Comparison of ENCODE assay signal across 8 cellular contexts in the genomic region with DNA sequence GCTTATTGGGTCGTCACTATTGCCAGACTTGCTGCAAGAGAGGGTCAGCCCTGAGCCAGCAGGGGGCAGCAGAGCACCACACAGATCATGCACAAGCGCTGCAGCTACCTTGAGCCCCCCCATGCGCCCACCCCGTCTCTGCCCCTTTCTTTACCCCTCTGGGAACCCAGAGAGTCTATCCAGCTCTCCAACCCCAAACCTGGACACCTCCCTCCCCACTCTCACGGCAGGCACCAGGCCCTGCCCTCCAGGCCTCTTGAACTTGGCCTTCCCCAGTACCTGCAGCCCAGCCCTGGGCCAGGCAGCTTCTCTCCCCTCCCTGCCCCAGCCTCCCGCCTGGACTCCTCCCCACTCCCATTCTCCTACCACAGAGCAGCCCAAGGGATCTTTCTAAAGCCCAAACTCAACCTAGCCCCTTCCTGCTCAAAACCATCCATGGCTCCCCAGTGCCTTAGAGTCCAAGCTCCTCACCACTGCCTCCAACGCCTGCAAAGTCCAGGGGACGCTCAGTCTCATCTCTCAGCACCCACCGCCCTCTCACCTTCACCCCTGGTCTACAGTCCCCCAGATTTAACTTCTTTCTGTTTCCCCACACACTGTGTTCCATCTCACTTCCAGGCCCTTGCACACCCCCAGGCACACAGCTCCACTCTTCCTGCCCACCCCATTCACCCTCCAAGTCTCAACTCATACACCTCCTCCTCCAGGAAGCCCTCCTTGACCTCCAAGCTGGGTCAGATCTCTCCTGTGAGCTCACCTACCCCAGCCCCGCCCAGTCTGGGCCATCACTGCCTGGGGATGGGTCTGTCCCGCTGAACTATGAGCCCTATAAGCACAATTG. TPM values are rescaled to one million over a fixed set of nuclear protein-coding genes. Genes with fewer than 3 reads are reported as not detected.
DNase-seq lines count a peak whose midpoint lies in the region; ATAC-seq and TF ChIP-seq lines count a peak whose summit lies in the region.

No MANE protein-coding gene starts in this region.

- H3K27ac Mint-ChIP-seq in WTC11, result no peak overlapping the region

- no peaks in the 10 kb centered on the region for H4K20me1 ChIP-seq in mammary epithelial cell (ENCODE audit: insufficient read depth, low read length)

- no peaks in the 10 kb centered on the region for H3K9me3 ChIP-seq in mammary epithelial cell (replicated peaks; ENCODE audit: insufficient read depth, low read length)

- H3K27ac ChIP-seq in mammary epithelial cell (ENCODE audit: insufficient read depth, low read depth, low read length), result no peak overlapping the region

- CTCF ChIA-PET in WTC11 (lab: Charles Lee), result interaction anchor here (0.6 to 5.8 kb wide), 43 partner anchors 10 to 349 kb away, joined by 3 to 128 read pairs (median 4); partner anchors contain the start of genes BCL3, CBLC, NECTIN2 and TOMM40
- CTCF ChIA-PET in mammary epithelial cell (lab: Charles Lee; ENCODE audit: low non-redundant PET), result interaction anchor here (0.8 kb wide), 1 partner anchor 34 kb away, joined by 6 read pairs; no protein-coding TSS in a partner anchor

- H2AFZ ChIP-seq in mammary epithelial cell (ENCODE audit: low read depth, low read length), result peak overlapping the region; percentile 59

- H3K9me3 Mint-ChIP-seq in WTC11, result no peaks in the 10 kb centered on the region

- in situ Hi-C loops in mammary epithelial cell (cut with MboI; ENCODE audit: low sequenced_read_pairs in 2 of 2), result no loop called here

- peaks cover 22% of the 10 kb centered on the region for H3K4me1 Mint-ChIP-seq in WTC11

- ATAC-seq in WTC11 (peak; percentile 84), GM19455 (IDR thresholded peaks at IDR 0.05; ENCODE audit: unreplicated experiment) (no peak)

- 71% methylated on average over 5 of the region's 11 CpGs for WGBS in mammary epithelial cell (ENCODE audit: low coverage, missing lambda C conversion rate)

- H3K4me2 ChIP-seq in mammary epithelial cell (ENCODE audit: insufficient read depth, low read depth, low read length), result peak overlapping the region; percentile 23

- TF ChIP-seq CTCF in WTC11 (IDR thresholded peaks at IDR 0.05) (peak; percentile 97), mammary epithelial cell (conservative IDR thresholded peaks at IDR 0.05 in 1 of 2, IDR thresholded peaks at IDR 0.05 in 1 of 2; ENCODE audit: extremely low read depth in 1 of 2, insufficient read depth in 1 of 2, low read depth in 1 of 2, low read length in 2 of 2) (peak; percentile 87 to 94), kidney epithelial cell (IDR thresholded peaks at IDR 0.05; ENCODE audit: insufficient read depth, low read length, poor library complexity, severe bottlenecking) (peak; percentile 97)

- peak; percentile 35 to 59 for DNase-seq in NCI-H2081 (lab: John Stamatoyannopoulos, UW)
- DNase-seq in NCI-H2081 treated with DMSO at 0.1 percent for 48 hours (lab: John Stamatoyannopoulos, UW), result no peak
- peak; percentile 66 for DNase-seq in NCI-H1694 (lab: John Stamatoyannopoulos, UW)
- peak; percentile 94 for DNase-seq in WTC11 (ENCODE audit: low spot score)
- no peak for DNase-seq in mammary epithelial cell
- DNase-seq in kidney epithelial cell (ENCODE audit: low read depth), result peak; percentile 25
- DNase-seq in stimulated activated CD4-positive, alpha-beta T cell treated with anti-CD3 and anti-CD28 coated beads, Interleukin-2, amount 100 ng/mL, for 24 hours, result peak; percentile 87 to 88

- H3K27me3 ChIP-seq in mammary epithelial cell (ENCODE audit: insufficient read depth, low read length), result no peaks in the 10 kb centered on the region
- no peaks in the 10 kb centered on the region for H3K27me3 ChIP-seq in kidney epithelial cell (ENCODE audit: control insufficient read depth, insufficient read depth, low read length)

- peaks cover 23% of the 10 kb centered on the region for H3K4me1 ChIP-seq in mammary epithelial cell (ENCODE audit: insufficient read depth, low read length)

- H3K27me3 Mint-ChIP-seq in WTC11 (ENCODE audit: low read depth), result no peaks in the 10 kb centered on the region

- dilution Hi-C loops in mammary epithelial cell (cut with HindIII; ENCODE audit: low sequenced_read_pairs), result no loop called here

- peak overlapping the region; percentile 11; the same call in 1 of the 2 replicates for H3K4me3 Mint-ChIP-seq in WTC11

- BruUV-seq in mammary epithelial cell (replicated peaks; lab: Mats Ljungman, UMichigan), result no TSS peak

- H3K4me3 ChIP-seq in mammary epithelial cell (replicated peaks in 1 of 3; ENCODE audit: insufficient read depth in 1 of 3, low read depth in 2 of 3, low read length in 3 of 3) (no peak overlapping the region), kidney epithelial cell (ENCODE audit: low read depth, low read length) (no peak overlapping the region)

- H3K9ac ChIP-seq in mammary epithelial cell (ENCODE audit: insufficient read depth, low read length), result no peak overlapping the region

- H3K79me2 ChIP-seq in mammary epithelial cell (ENCODE audit: insufficient read depth, low read length), result no peaks in the 10 kb centered on the region

- POLR2A ChIA-PET in WTC11 (lab: Charles Lee), result interaction anchor here (0.6 kb wide), 1 partner anchor 155 kb away, joined by 4 read pairs; no protein-coding TSS in a partner anchor

- H3K36me3 ChIP-seq in mammary epithelial cell (ENCODE audit: insufficient read depth, low read length), result no peaks in the 10 kb centered on the region
- no peaks in the 10 kb centered on the region for H3K36me3 ChIP-seq in kidney epithelial cell (ENCODE audit: control insufficient read depth, insufficient read depth, low read length)

- no peaks in the 10 kb centered on the region for H3K36me3 Mint-ChIP-seq in WTC11

- intact Hi-C loops in mammary epithelial cell (cut with micrococcal nuclease), result loop anchor here (1.0 kb wide), 4 partner anchors 35 to 262 kb away; no protein-coding TSS in a partner anchor

TF ChIP-seq in WTC11, 78 proteins besides CTCF, POLR2A, EP300 and RAD21:
- no peak for TF ChIP-seq ZNF532 (CRISPR knock-in tag; IDR thresholded peaks at IDR 0.05; ENCODE audit: borderline replicate concordance)
- TF ChIP-seq, protein P1, sequence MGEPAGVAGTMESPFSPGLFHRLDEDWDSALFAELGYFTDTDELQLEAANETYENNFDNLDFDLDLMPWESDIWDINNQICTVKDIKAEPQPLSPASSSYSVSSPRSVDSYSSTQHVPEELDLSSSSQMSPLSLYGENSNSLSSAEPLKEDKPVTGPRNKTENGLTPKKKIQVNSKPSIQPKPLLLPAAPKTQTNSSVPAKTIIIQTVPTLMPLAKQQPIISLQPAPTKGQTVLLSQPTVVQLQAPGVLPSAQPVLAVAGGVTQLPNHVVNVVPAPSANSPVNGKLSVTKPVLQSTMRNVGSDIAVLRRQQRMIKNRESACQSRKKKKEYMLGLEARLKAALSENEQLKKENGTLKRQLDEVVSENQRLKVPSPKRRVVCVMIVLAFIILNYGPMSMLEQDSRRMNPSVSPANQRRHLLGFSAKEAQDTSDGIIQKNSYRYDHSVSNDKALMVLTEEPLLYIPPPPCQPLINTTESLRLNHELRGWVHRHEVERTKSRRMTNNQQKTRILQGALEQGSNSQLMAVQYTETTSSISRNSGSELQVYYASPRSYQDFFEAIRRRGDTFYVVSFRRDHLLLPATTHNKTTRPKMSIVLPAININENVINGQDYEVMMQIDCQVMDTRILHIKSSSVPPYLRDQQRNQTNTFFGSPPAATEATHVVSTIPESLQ (CRISPR knock-in tag; IDR thresholded peaks at IDR 0.05), result no peak

RNA-seq across cellular contexts. Expression of gene CEACAM16, which starts 9.4 kb away (rescaled TPM):
- total RNA-seq in WTC11 (2021), result not detected in 3 replicates
- total RNA-seq in mammary epithelial cell, result not detected
- polyA plus RNA-seq in mammary epithelial cell, result not detected
- polyA minus RNA-seq in mammary epithelial cell, result not detected
- total RNA-seq in kidney epithelial cell, result not detected in 2 replicates

RNA-seq across cellular contexts. Expression of gene CEACAM19, which starts 18.2 kb away (rescaled TPM):
- total RNA-seq in WTC11 (2021) (1.9 to 2.9 TPM (median 2.3 TPM) in 3 replicates), mammary epithelial cell (1 to 10 TPM; 1.8 to 5.3 TPM), kidney epithelial cell (6.4 and 10.5 TPM in 2 replicates)
- 1.7 TPM for polyA plus RNA-seq in mammary epithelial cell
- not detected for polyA minus RNA-seq in mammary epithelial cell

RNA-seq across cellular contexts. Expression of gene PVR, which starts 45.8 kb away (rescaled TPM):
- 13.7 to 15.9 TPM (median 15.0 TPM) in 3 replicates for total RNA-seq in WTC11 (2021)
- 100 to 1,000 TPM in 1 of 2 donors, 10 to 100 TPM in 1; 85.9 to 120 TPM for total RNA-seq in mammary epithelial cell
- polyA plus RNA-seq in mammary epithelial cell, result 66.8 TPM
- 27.6 TPM for polyA minus RNA-seq in mammary epithelial cell
- 176 and 210 TPM in 2 replicates for total RNA-seq in kidney epithelial cell

RNA-seq across cellular contexts. Expression of gene BCL3, which starts 59.0 kb away (rescaled TPM):
- total RNA-seq in WTC11 (2021), result 4.6 to 7.8 TPM (median 5.6 TPM) in 3 replicates
- 10 to 100 TPM in 1 of 2 donors, 1 to 10 TPM in 1; 3.7 to 23.4 TPM for total RNA-seq in mammary epithelial cell
- polyA plus RNA-seq in mammary epithelial cell, result 4.1 TPM
- polyA minus RNA-seq in mammary epithelial cell, result 12.2 TPM
- 16.2 and 19.1 TPM in 2 replicates for total RNA-seq in kidney epithelial cell

Comparison
In these comparisons a context has a peak if more than half of its experiments do, and no peak if none do; other contexts are left out.
1. DNase-seq: peak in NCI-H2081 (2 of 2), NCI-H1694 (single experiment), WTC11 (single experiment), kidney epithelial cell (single experiment) and stimulated activated CD4-positive, alpha-beta T cell treated with anti-CD3 and anti-CD28 coated beads, Interleukin-2, amount 100 ng/mL, for 24 hours (2 of 2); none in NCI-H2081 treated with DMSO at 0.1 percent for 48 hours (single experiment) and mammary epithelial cell (single experiment).
2. Peak in every context shown above with its lines, with median percentiles within 50 percentile points of each other: CTCF ChIP-seq.